Comparison of ENCODE assay signal across 8 cellular contexts in genomic region chr6:138988469-138988834, GRCh38. TPM values are rescaled to one million over a fixed set of nuclear protein-coding genes. Genes with fewer than 3 reads are reported as not detected.
A peak's percentile ranks its signal among the peaks of the same experiment; 100 is the strongest.
DNase-seq lines count a peak whose midpoint lies in the region; ATAC-seq and TF ChIP-seq lines count a peak whose summit lies in the region.

No MANE protein-coding gene starts in this region.

- H3K27ac ChIP-seq in Panc1 (ENCODE audit: low read length) (peak overlapping the region; percentile 32; the same call in 1 of the 2 replicates), esophagus (ENCODE audit: low read depth in 2 of 2, low read length in 1 of 2) (peak overlapping the region in 1 of 2 donors; percentile 15)

- intact Hi-C loops in Panc1 (cut with micrococcal nuclease; ENCODE audit: unreplicated experiment) = loop anchor here (1.0 kb wide), 1 partner anchor 172 kb away; no protein-coding TSS in a partner anchor
- intact Hi-C loops in sciatic nerve (cut with DNase I) = loop anchor here (10.0 kb wide), 1 partner anchor 174 kb away; no protein-coding TSS in a partner anchor

- H3K36me3 ChIP-seq in Panc1 (ENCODE audit: control insufficient read depth, insufficient read depth, low read length) (peaks cover 2% of the 10 kb centered on the region; the same call in 1 of the 2 replicates), esophagus (ENCODE audit: control insufficient read depth in 2 of 2, insufficient read depth in 2 of 2, low read length in 1 of 2) (no peaks in the 10 kb centered on the region)

- CTCF ChIA-PET in Panc1 (lab: Charles Lee) = interaction anchor here (1.9 kb wide), 1 partner anchor 173 kb away, joined by 8 read pairs; no protein-coding TSS in a partner anchor

- 7 to 8% methylated on average over 11 of the region's 11 CpGs for WGBS in esophagus, 2 donors

- in situ Hi-C loops in Panc1 (cut with HindIII; ENCODE audit: low pct_unique_long_range_greater_than_20kb, low sequenced_read_pairs) = no loop called here
- in situ Hi-C loops in GM13976 (cut with MboI; ENCODE audit: low sequenced_read_pairs, unreplicated experiment) = no loop called here

- POLR2A ChIA-PET in Panc1 (lab: Charles Lee) = no interaction called here

- DNase-seq in NCI-H526 treated with DMSO at 0.1 percent for 48 hours (lab: John Stamatoyannopoulos, UW) (peak; percentile 74), NCI-H526 (lab: John Stamatoyannopoulos, UW) (no peak), Panc1 (ENCODE audit: low read depth, low spot score) (no peak), sciatic nerve (ENCODE audit: low spot score) (no peak), GM13976 (ENCODE audit: low spot score) (no peak)
- no peak for DNase-seq in stimulated activated naive CD4-positive, alpha-beta T cell treated with Interleukin-2 at 50 U/mL for 16 hours (lab: John Stamatoyannopoulos, UW)

- H3K9me3 ChIP-seq in Panc1 (ENCODE audit: control insufficient read depth, insufficient read depth, low read depth, low read length) (no peaks in the 10 kb centered on the region), esophagus (ENCODE audit: control insufficient read depth in 2 of 2, insufficient read depth in 1 of 2, low read depth in 1 of 2, low read length in 1 of 2) (no peaks in the 10 kb centered on the region)

- peak; percentile 73 for TF ChIP-seq CTCF in Panc1 (IDR thresholded peaks at IDR 0.05)
- no peak for TF ChIP-seq CTCF in GM13976 (IDR thresholded peaks at IDR 0.05; ENCODE audit: borderline replicate concordance, control extremely low read depth, extremely low read depth, insufficient read depth, missing control alignments)

- no peaks in the 10 kb centered on the region for H3K27me3 ChIP-seq in Panc1 (ENCODE audit: control insufficient read depth, insufficient read depth, low read length)
- H3K27me3 ChIP-seq in esophagus (ENCODE audit: control insufficient read depth in 1 of 2, insufficient read depth in 2 of 2, low read length in 2 of 2) = no peaks in the 10 kb centered on the region

- peak overlapping the region; percentile 76 to 81 for H3K4me3 ChIP-seq in Panc1 (ENCODE audit: low read depth in 2 of 2, low read length in 2 of 2)
- peak overlapping the region; percentile 76 to 87 for H3K4me3 ChIP-seq in esophagus (ENCODE audit: low read depth in 1 of 2, low read length in 2 of 2)

- no TSS peak for BruUV-seq in Panc1 (replicated peaks; lab: Mats Ljungman, UMichigan)

- H3K4me1 ChIP-seq in Panc1 (ENCODE audit: control insufficient read depth, insufficient read depth, low read length) = peaks cover 10% of the 10 kb centered on the region
- H3K4me1 ChIP-seq in esophagus (ENCODE audit: control insufficient read depth in 2 of 2, insufficient read depth in 2 of 2, low read length in 1 of 2) = peaks cover 0 to 3% of the 10 kb centered on the region in 2 donors

- ATAC-seq in HG02798 (IDR thresholded peaks at IDR 0.05; ENCODE audit: poor library complexity, unreplicated experiment) (peak; percentile 11), Panc1 (peak; percentile 18; the same call in 1 of the 2 replicates), sciatic nerve (peak; percentile 3)

RNA-seq across cellular contexts. Expression of gene REPS1, which starts 0.4 kb away (rescaled TPM):
- total RNA-seq in Panc1 (2021; ENCODE audit: unreplicated experiment) (28.6 TPM), sciatic nerve (46.7 TPM)
- 16.1 TPM for polyA plus RNA-seq in Panc1 (2012; ENCODE audit: insufficient read length)
- polyA plus RNA-seq in esophagus = 10 to 100 TPM; 24.8 to 25.1 TPM

RNA-seq across cellular contexts. Expression of gene ABRACL, which starts 40.1 kb away (rescaled TPM):
- total RNA-seq in Panc1 (2021; ENCODE audit: unreplicated experiment) (22.2 TPM), sciatic nerve (8.5 TPM)
- 14.1 TPM for polyA plus RNA-seq in Panc1 (2012; ENCODE audit: insufficient read length)
- 10 to 100 TPM; 54.0 to 58.9 TPM for polyA plus RNA-seq in esophagus
